8 cellular contexts compared by ENCODE assay signal in the genomic region with DNA sequence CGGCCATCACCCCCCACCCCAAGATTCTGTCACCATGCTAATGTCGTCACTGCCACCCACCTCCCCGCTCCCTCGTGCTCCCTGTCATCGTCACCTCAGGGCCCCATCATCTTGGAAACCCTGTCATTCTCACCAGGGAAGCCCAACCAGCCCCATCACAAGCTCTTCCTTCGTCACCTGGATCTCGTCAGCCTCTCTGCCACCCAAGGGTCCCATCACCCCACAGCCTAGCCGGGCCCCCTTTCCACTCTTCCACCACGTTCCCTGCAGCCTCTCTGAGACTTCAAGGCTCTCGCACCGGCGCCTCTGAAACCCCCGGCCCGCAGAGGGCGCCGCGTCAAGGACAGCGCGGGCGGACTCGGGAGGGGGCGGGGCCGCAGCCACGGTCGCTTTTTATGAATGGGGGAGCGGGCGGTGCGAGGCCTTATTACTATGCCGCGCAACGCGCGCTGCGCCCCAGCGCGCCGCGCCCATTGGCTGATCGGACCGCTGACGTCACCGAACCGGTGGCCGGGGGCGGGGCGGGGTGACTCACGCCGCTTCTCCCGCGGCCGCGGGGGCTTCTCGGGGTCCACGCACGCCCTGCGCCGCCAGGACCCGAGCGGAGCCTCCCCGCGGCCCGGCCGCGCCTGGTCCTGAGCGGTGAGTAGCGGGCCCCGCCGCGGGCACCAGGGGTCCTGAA. TPM values are rescaled to one million over a fixed set of nuclear protein-coding genes. Genes with fewer than 3 reads are reported as not detected.
A peak's percentile ranks its signal among the peaks of the same experiment; 100 is the strongest.
DNase-seq lines count a peak whose midpoint lies in the region; ATAC-seq and TF ChIP-seq lines count a peak whose summit lies in the region.

A gene with protein sequence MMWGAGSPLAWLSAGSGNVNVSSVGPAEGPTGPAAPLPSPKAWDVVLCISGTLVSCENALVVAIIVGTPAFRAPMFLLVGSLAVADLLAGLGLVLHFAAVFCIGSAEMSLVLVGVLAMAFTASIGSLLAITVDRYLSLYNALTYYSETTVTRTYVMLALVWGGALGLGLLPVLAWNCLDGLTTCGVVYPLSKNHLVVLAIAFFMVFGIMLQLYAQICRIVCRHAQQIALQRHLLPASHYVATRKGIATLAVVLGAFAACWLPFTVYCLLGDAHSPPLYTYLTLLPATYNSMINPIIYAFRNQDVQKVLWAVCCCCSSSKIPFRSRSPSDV (plus strand): TSS at position 527 of the 682 bp plus-strand sequence. CDS start 1,177 bp downstream, outside the sequence.

- DNase-seq in AG04449 (ENCODE audit: low read depth, low spot score) = no peak
- peak; percentile 81 to 96 for DNase-seq in NCI-H446 (lab: John Stamatoyannopoulos, UW)
- peak; percentile 87 for DNase-seq in activated CD4-positive, CD25-positive, alpha-beta regulatory T cell treated with anti-CD3 and anti-CD28 coated beads, Interleukin-2, amount 50 U/mL, for 72 hours
- DNase-seq in cerebellar cortex (ENCODE audit: low spot score) = peak; percentile 89
- DNase-seq in kidney epithelial cell (ENCODE audit: low read depth) = no peak
- peak; percentile 97 for DNase-seq in stimulated activated CD4-positive, alpha-beta T cell treated with anti-CD3 and anti-CD28 coated beads, Interleukin-15, amount 100 ng/mL, for 24 hours

- ATAC-seq in GM18868 (IDR thresholded peaks at IDR 0.05; ENCODE audit: unreplicated experiment) (peak; percentile 74), HG03196 (IDR thresholded peaks at IDR 0.05; ENCODE audit: unreplicated experiment) (peak; percentile 65)

- TF ChIP-seq CTCF in AG04449 (IDR thresholded peaks at IDR 0.05; ENCODE audit: insufficient read depth, low read length, missing control alignments) = peak; percentile 83
- peak; percentile 64 for TF ChIP-seq CTCF in kidney epithelial cell (IDR thresholded peaks at IDR 0.05; ENCODE audit: insufficient read depth, low read length, poor library complexity, severe bottlenecking)

- H3K36me3 ChIP-seq in kidney epithelial cell (ENCODE audit: control insufficient read depth, insufficient read depth, low read length) = no peaks in the 10 kb centered on the region

- peaks cover 6% of the 10 kb centered on the region for H3K27me3 ChIP-seq in kidney epithelial cell (ENCODE audit: control insufficient read depth, insufficient read depth, low read length)

- POLR2A ChIA-PET in AG04449 (lab: Yijun Ruan, JAX) = no interaction called here

- H3K4me3 ChIP-seq in AG04449 (ENCODE audit: low read depth, low read length) (peak within 1 kb of the TSS; percentile 71), kidney epithelial cell (ENCODE audit: low read depth, low read length) (peak within 1 kb of the TSS; percentile 74)

- CTCF ChIA-PET in AG04449 (lab: Yijun Ruan, JAX) = interaction anchor here (1.0 to 15.9 kb wide), 25 partner anchors 10 to 348 kb away, joined by 3 to 442 read pairs (median 8); a partner anchor contains a TSS

RNA-seq across cellular contexts. Expression of the gene that starts here (rescaled TPM):
- total RNA-seq in kidney epithelial cell = 0.27 and 1.6 TPM in 2 replicates

Comparison
In these comparisons a context has a peak if more than half of its experiments do, and no peak if none do; other contexts are left out.
1. DNase-seq: peak in NCI-H446 (2 of 2), activated CD4-positive, CD25-positive, alpha-beta regulatory T cell treated with anti-CD3 and anti-CD28 coated beads, Interleukin-2, amount 50 U/mL, for 72 hours (single experiment), cerebellar cortex (single experiment) and stimulated activated CD4-positive, alpha-beta T cell treated with anti-CD3 and anti-CD28 coated beads, Interleukin-15, amount 100 ng/mL, for 24 hours (single experiment); none in AG04449 (single experiment) and kidney epithelial cell (single experiment).